ENCODE assay signal across 15 cellular contexts in genomic region chr1:175480343-175480827, GRCh38.
"Had no signal": no experiment of that assay in that cellular context is flagged by ENCODE, and none has a peak within 500 bp of the region (broad histone marks: within the 10 kb centered on the region; RNA-seq: fewer than 3 reads in every experiment).

No MANE protein-coding gene starts in this region.

- H3K27ac ChIP-seq: heart right ventricle, left ventricle myocardium inferior, neutrophil, psoas muscle, spleen, testis, tibial nerve had no signal

- H3K36me3 Mint-ChIP-seq: naive thymus-derived CD8-positive, alpha-beta T cell; stimulated activated memory B cell treated with anti-CD40 and anti-IgM and Interleukin-4, amounts not matched to agents 10 μg/mL and 1 μg/mL and 100 μg/mL, for 72 hours had no signal

- H3K4me3 Mint-ChIP-seq: naive thymus-derived CD8-positive, alpha-beta T cell; stimulated activated memory B cell treated with anti-CD40 and anti-IgM and Interleukin-4, amounts not matched to agents 10 μg/mL and 1 μg/mL and 100 μg/mL, for 72 hours; stimulated activated naive CD8-positive, alpha-beta T cell treated with anti-CD3 and anti-CD28 coated beads, Interleukin-15, amount 100 ng/mL, for 72 hours had no signal

- H3K4me3 ChIP-seq: heart right ventricle, left ventricle myocardium inferior, lung, mucosa of descending colon, psoas muscle, spleen, testis, tibial nerve had no signal

- ATAC-seq: naive thymus-derived CD8-positive, alpha-beta T cell; psoas muscle; stimulated activated memory B cell treated with anti-CD40 and anti-IgM and Interleukin-4, amounts not matched to agents 10 μg/mL and 1 μg/mL and 100 μg/mL, for 72 hours; stimulated activated naive CD8-positive, alpha-beta T cell treated with anti-CD3 and anti-CD28 coated beads, Interleukin-15, amount 100 ng/mL, for 72 hours had no signal

- DNase-seq: effector memory CD4-positive, alpha-beta T cell; heart right ventricle; left ventricle myocardium inferior; naive thymus-derived CD8-positive, alpha-beta T cell; psoas muscle; spleen; stimulated activated CD4-positive, alpha-beta T cell treated with anti-CD3 and anti-CD28 coated beads, Interleukin-1b, Interleukin-23, amount 100 ng/mL, for 48 hours; stimulated activated CD4-positive, alpha-beta T cell treated with anti-CD3 and anti-CD28 coated beads, Interleukin-4, amount 100 ng/mL, for 24 hours; stimulated activated naive CD8-positive, alpha-beta T cell treated with anti-CD3 and anti-CD28 coated beads, Interleukin-15, amount 100 ng/mL, for 72 hours; testis had no signal

- H3K9me3 ChIP-seq: heart right ventricle, left ventricle myocardium inferior, mucosa of descending colon, neutrophil, psoas muscle, spleen, testis, tibial nerve had no signal

- H3K9me3 Mint-ChIP-seq: naive thymus-derived CD8-positive, alpha-beta T cell; stimulated activated memory B cell treated with anti-CD40 and anti-IgM and Interleukin-4, amounts not matched to agents 10 μg/mL and 1 μg/mL and 100 μg/mL, for 72 hours; stimulated activated naive CD8-positive, alpha-beta T cell treated with anti-CD3 and anti-CD28 coated beads, Interleukin-15, amount 100 ng/mL, for 72 hours had no signal

- H3K27ac Mint-ChIP-seq: naive thymus-derived CD8-positive, alpha-beta T cell; stimulated activated memory B cell treated with anti-CD40 and anti-IgM and Interleukin-4, amounts not matched to agents 10 μg/mL and 1 μg/mL and 100 μg/mL, for 72 hours; stimulated activated naive CD8-positive, alpha-beta T cell treated with anti-CD3 and anti-CD28 coated beads, Interleukin-15, amount 100 ng/mL, for 72 hours had no signal

- H3K36me3 ChIP-seq: heart right ventricle, left ventricle myocardium inferior, neutrophil, spleen, tibial nerve had no signal

- H3K4me1 ChIP-seq: left ventricle myocardium inferior, psoas muscle, testis, tibial nerve had no signal

- H3K27me3 ChIP-seq: testis, tibial nerve had no signal

- H3K4me1 Mint-ChIP-seq: stimulated activated memory B cell treated with anti-CD40 and anti-IgM and Interleukin-4, amounts not matched to agents 10 μg/mL and 1 μg/mL and 100 μg/mL, for 72 hours; stimulated activated naive CD8-positive, alpha-beta T cell treated with anti-CD3 and anti-CD28 coated beads, Interleukin-15, amount 100 ng/mL, for 72 hours had no signal
